Comparison of ENCODE assay signal across 18 cellular contexts in genomic region chr4:6123976-6124375, GRCh38.
"Had no signal": no experiment of that assay in that cellular context is flagged by ENCODE, and none has a peak within 500 bp of the region (broad histone marks: within the 10 kb centered on the region; RNA-seq: fewer than 3 reads in every experiment).

No MANE protein-coding gene starts in this region.

- H3K27ac ChIP-seq: epithelial cell of prostate, esophagus muscularis mucosa, gastrocnemius medialis, spleen, testis, transverse colon had no signal

- H3K4me3 ChIP-seq: esophagus muscularis mucosa, gastrocnemius medialis, spleen, testis, transverse colon had no signal

- H3K4me1 ChIP-seq: esophagus muscularis mucosa, gastrocnemius medialis, spleen, testis, transverse colon had no signal

- H3K36me3 Mint-ChIP-seq: stimulated activated memory B cell treated with anti-CD40 and anti-IgM and Interleukin-4, amounts not matched to agents 10 μg/mL and 1 μg/mL and 100 μg/mL, for 72 hours had no signal

- DNase-seq: central memory CD4-positive, alpha-beta T cell; cortex of kidney; effector memory CD4-positive, alpha-beta T cell; gastrocnemius medialis; left cardiac atrium; left ventricle myocardium superior; stimulated activated CD4-positive, alpha-beta T cell treated with anti-CD3 and anti-CD28 coated beads, Interleukin-15, amount 100 ng/mL, for 24 hours; stimulated activated CD4-positive, alpha-beta T cell treated with anti-CD3 and anti-CD28 coated beads, Interleukin-1b, Interleukin-23, amount 100 ng/mL, for 48 hours; stimulated activated CD4-positive, alpha-beta T cell treated with anti-CD3 and anti-CD28 coated beads, Interleukin-4, amount 100 ng/mL, for 24 hours; testis; transverse colon had no signal

- H3K36me3 ChIP-seq: esophagus muscularis mucosa, gastrocnemius medialis, spleen, transverse colon had no signal

- H3K27me3 ChIP-seq: gastrocnemius medialis, testis, transverse colon had no signal

- H3K4me1 Mint-ChIP-seq: nephron; stimulated activated memory B cell treated with anti-CD40 and anti-IgM and Interleukin-4, amounts not matched to agents 10 μg/mL and 1 μg/mL and 100 μg/mL, for 72 hours had no signal

- H3K4me3 Mint-ChIP-seq: nephron; stimulated activated memory B cell treated with anti-CD40 and anti-IgM and Interleukin-4, amounts not matched to agents 10 μg/mL and 1 μg/mL and 100 μg/mL, for 72 hours; stimulated activated naive CD8-positive, alpha-beta T cell treated with anti-CD3 and anti-CD28 coated beads, Interleukin-15, Interleukin-2, amounts not matched to agents 100 ng/mL and 50 ng/mL, for 24 hours had no signal

- H3K27ac Mint-ChIP-seq: nephron; stimulated activated memory B cell treated with anti-CD40 and anti-IgM and Interleukin-4, amounts not matched to agents 10 μg/mL and 1 μg/mL and 100 μg/mL, for 72 hours; stimulated activated naive CD8-positive, alpha-beta T cell treated with anti-CD3 and anti-CD28 coated beads, Interleukin-15, Interleukin-2, amounts not matched to agents 100 ng/mL and 50 ng/mL, for 24 hours had no signal

- H3K9me3 Mint-ChIP-seq: nephron; stimulated activated memory B cell treated with anti-CD40 and anti-IgM and Interleukin-4, amounts not matched to agents 10 μg/mL and 1 μg/mL and 100 μg/mL, for 72 hours; stimulated activated naive CD8-positive, alpha-beta T cell treated with anti-CD3 and anti-CD28 coated beads, Interleukin-15, Interleukin-2, amounts not matched to agents 100 ng/mL and 50 ng/mL, for 24 hours had no signal

- ATAC-seq: gastrocnemius medialis; left cardiac atrium; left ventricle myocardium superior; sciatic nerve; stimulated activated memory B cell treated with anti-CD40 and anti-IgM and Interleukin-4, amounts not matched to agents 10 μg/mL and 1 μg/mL and 100 μg/mL, for 72 hours had no signal

- H3K9me3 ChIP-seq: esophagus muscularis mucosa, gastrocnemius medialis, spleen, testis, transverse colon had no signal

- H3K27me3 Mint-ChIP-seq: stimulated activated memory B cell treated with anti-CD40 and anti-IgM and Interleukin-4, amounts not matched to agents 10 μg/mL and 1 μg/mL and 100 μg/mL, for 72 hours; stimulated activated naive CD8-positive, alpha-beta T cell treated with anti-CD3 and anti-CD28 coated beads, Interleukin-15, Interleukin-2, amounts not matched to agents 100 ng/mL and 50 ng/mL, for 24 hours had no signal
